ENCODE assay signal across 8 cellular contexts in genomic region chr6:160931378-160932343, GRCh38. TPM values are rescaled to one million over a fixed set of nuclear protein-coding genes. Genes with fewer than 3 reads are reported as not detected.
DNase-seq lines count a peak whose midpoint lies in the region; ATAC-seq, FAIRE-seq and TF ChIP-seq lines count a peak whose summit lies in the region.

No MANE protein-coding gene starts in this region.

- no peak for TF ChIP-seq CTCF in astrocyte (IDR thresholded peaks at IDR 0.05; ENCODE audit: insufficient read depth, low read depth, low read length)

- H3K27ac ChIP-seq in astrocyte (ENCODE audit: low read depth, low read length) (no peak overlapping the region), iPS-18a (ENCODE audit: low read length) (no peak overlapping the region), subcutaneous abdominal adipose tissue (ENCODE audit: low read depth, low read length) (no peak overlapping the region)

- H3K36me3 ChIP-seq in astrocyte (ENCODE audit: insufficient read depth, low read length) = no peaks in the 10 kb centered on the region
- no peaks in the 10 kb centered on the region for H3K36me3 ChIP-seq in iPS-18a (ENCODE audit: control insufficient read depth, low read depth, low read length)
- H3K36me3 ChIP-seq in subcutaneous abdominal adipose tissue (ENCODE audit: control insufficient read depth in 5 of 5, insufficient read depth in 5 of 5, low read length in 5 of 5) = no peaks in the 10 kb centered on the region

- no peak overlapping the region for H3K27ac Mint-ChIP-seq in astrocyte (ENCODE audit: unreplicated experiment)
- H3K27ac Mint-ChIP-seq in activated naive CD4-positive, alpha-beta T cell treated with anti-CD3 and anti-CD28 coated beads, Interleukin-2, amount 50 U/mL, for 72 hours = no peak overlapping the region

- H3K4me1 ChIP-seq in astrocyte (ENCODE audit: insufficient read depth, low read length) = peaks cover 5% of the 10 kb centered on the region
- H3K4me1 ChIP-seq in iPS-18a (ENCODE audit: control insufficient read depth, low read depth, low read length) = peaks cover 4% of the 10 kb centered on the region
- peaks cover 0 to 11% (median 10%) of the 10 kb centered on the region in 5 donors for H3K4me1 ChIP-seq in subcutaneous abdominal adipose tissue (ENCODE audit: control insufficient read depth in 5 of 5, insufficient read depth in 5 of 5, low read length in 5 of 5)

- H3K9ac ChIP-seq in astrocyte (ENCODE audit: low read length) (peak overlapping the region; percentile 75), iPS-18a (ENCODE audit: low read length) (peak overlapping the region; percentile 27), subcutaneous abdominal adipose tissue (ENCODE audit: low read length in 5 of 5) (no peak overlapping the region)

- peak; percentile 6 for ATAC-seq in HG03135 (IDR thresholded peaks at IDR 0.05; ENCODE audit: unreplicated experiment)
- no peak for ATAC-seq in activated naive CD4-positive, alpha-beta T cell treated with anti-CD3 and anti-CD28 coated beads, Interleukin-2, amount 50 U/mL, for 72 hours

- peaks cover 1% of the 10 kb centered on the region for H3K9me3 Mint-ChIP-seq in astrocyte (ENCODE audit: unreplicated experiment)
- H3K9me3 Mint-ChIP-seq in activated naive CD4-positive, alpha-beta T cell treated with anti-CD3 and anti-CD28 coated beads, Interleukin-2, amount 50 U/mL, for 72 hours = no peaks in the 10 kb centered on the region

- no peaks in the 10 kb centered on the region for H3K9me3 ChIP-seq in astrocyte (ENCODE audit: insufficient read depth, low read depth, low read length)
- no peaks in the 10 kb centered on the region for H3K9me3 ChIP-seq in iPS-18a (ENCODE audit: control insufficient read depth, low read depth, low read length)
- H3K9me3 ChIP-seq in subcutaneous abdominal adipose tissue (ENCODE audit: control insufficient read depth in 5 of 5, low read length in 5 of 5) = peaks cover 0 to 2% (median 0%) of the 10 kb centered on the region in 5 donors

- H3K4me2 ChIP-seq in astrocyte (ENCODE audit: low read length) = peak overlapping the region; percentile 95

- H3K4me3 ChIP-seq in astrocyte (ENCODE audit: insufficient read depth, low read depth, low read length) = peak overlapping the region; percentile 63
- H3K4me3 ChIP-seq in iPS-18a (ENCODE audit: low read length) = peak overlapping the region; percentile 69
- H3K4me3 ChIP-seq in subcutaneous abdominal adipose tissue (ENCODE audit: low read depth in 1 of 5, low read length in 5 of 5) = peak overlapping the region in 3 of 5 donors; percentile 58 to 64 (median 59)

- H3K4me1 Mint-ChIP-seq in astrocyte (ENCODE audit: low read depth, unreplicated experiment) = no peaks in the 10 kb centered on the region

- peaks cover 11% of the 10 kb centered on the region for H3K27me3 Mint-ChIP-seq in astrocyte (ENCODE audit: low read depth, unreplicated experiment)

- H3K4me3 Mint-ChIP-seq in astrocyte (ENCODE audit: unreplicated experiment) = no peak overlapping the region

- no peaks in the 10 kb centered on the region for H3K79me2 ChIP-seq in astrocyte (ENCODE audit: insufficient read depth, low read length)

- peak overlapping the region; percentile 97 for H2AFZ ChIP-seq in astrocyte (ENCODE audit: low read depth, low read length)

- no peaks in the 10 kb centered on the region for H4K20me1 ChIP-seq in astrocyte (ENCODE audit: insufficient read depth, low read length)

- H3K27me3 ChIP-seq in astrocyte (ENCODE audit: insufficient read depth, low read length) = no peaks in the 10 kb centered on the region
- H3K27me3 ChIP-seq in iPS-18a (ENCODE audit: control insufficient read depth, insufficient read depth, low read length) = peaks cover 15% of the 10 kb centered on the region
- peaks cover 0 to 10% (median 3%) of the 10 kb centered on the region in 5 donors for H3K27me3 ChIP-seq in subcutaneous abdominal adipose tissue (ENCODE audit: control insufficient read depth in 5 of 5, insufficient read depth in 4 of 5, low read length in 5 of 5)

- DNase-seq in astrocyte (ENCODE audit: low read depth) = no peak
- DNase-seq in activated gamma-delta T cell (lab: John Stamatoyannopoulos, UW) = no peak
- no peak for DNase-seq in activated naive CD4-positive, alpha-beta T cell treated with anti-CD3 and anti-CD28 coated beads, Interleukin-2, amount 50 U/mL, for 72 hours (ENCODE audit: low spot score in 2 of 2)
- no peak for DNase-seq in NCI-H1694 treated with DMSO at 0.1 percent for 48 hours (lab: John Stamatoyannopoulos, UW)
- no peak for DNase-seq in SHP77 treated with DMSO at 0.1 percent for 48 hours (lab: John Stamatoyannopoulos, UW)

- FAIRE-seq in astrocyte (lab: Jason Lieb, UNC) = no peak

- no peaks in the 10 kb centered on the region for H3K36me3 Mint-ChIP-seq in astrocyte (ENCODE audit: low read depth, unreplicated experiment)
- H3K36me3 Mint-ChIP-seq in activated naive CD4-positive, alpha-beta T cell treated with anti-CD3 and anti-CD28 coated beads, Interleukin-2, amount 50 U/mL, for 72 hours = no peaks in the 10 kb centered on the region

RNA-seq across cellular contexts. Expression of gene MAP3K4, which starts 59.9 kb away (rescaled TPM):
- 20.3 and 22.1 TPM in 2 replicates for total RNA-seq in astrocyte
- total RNA-seq in activated naive CD4-positive, alpha-beta T cell treated with anti-CD3 and anti-CD28 coated beads, Interleukin-2, amount 50 U/mL, for 72 hours = 10 to 100 TPM; 31.0 to 42.8 TPM

Comparison
In these comparisons a context has a peak if more than half of its experiments do, and no peak if none do; other contexts are left out.
1. H3K9ac ChIP-seq: peak in astrocyte (single experiment) and iPS-18a (single experiment); none in subcutaneous abdominal adipose tissue (0 of 5).
2. Peak in every context shown above with its lines, with median percentiles within 50 percentile points of each other: H3K4me3 ChIP-seq.